ENCODE assay signal across 8 cellular contexts in genomic region chr1:161738627-161739287, GRCh38. TPM values are rescaled to one million over a fixed set of nuclear protein-coding genes. Genes with fewer than 3 reads are reported as not detected.
A peak's percentile ranks its signal among the peaks of the same experiment; 100 is the strongest.
DNase-seq lines count a peak whose midpoint lies in the region; ATAC-seq lines count a peak whose summit lies in the region.

No MANE protein-coding gene starts in this region.

- no peak overlapping the region for H3K4me3 ChIP-seq in skeletal muscle tissue (ENCODE audit: low read length in 3 of 3)

- peak overlapping the region; percentile 30 for H3K27ac Mint-ChIP-seq in activated T-helper 2 cell treated with anti-CD3 and anti-CD28 coated beads, Interferon-gamma antibody, Interleukin-2, Interleukin-4, amounts not matched to agents 10 μg/mL and 5 μg/mL and 100 μg/mL, durations not matched to agents 14 hours and 24 hours and 36 hours

- no peaks in the 10 kb centered on the region for H3K9me3 Mint-ChIP-seq in activated T-helper 2 cell treated with anti-CD3 and anti-CD28 coated beads, Interferon-gamma antibody, Interleukin-2, Interleukin-4, amounts not matched to agents 10 μg/mL and 5 μg/mL and 100 μg/mL, durations not matched to agents 14 hours and 24 hours and 36 hours

- no peak overlapping the region for H3K4me3 Mint-ChIP-seq in activated T-helper 2 cell treated with anti-CD3 and anti-CD28 coated beads, Interferon-gamma antibody, Interleukin-2, Interleukin-4, amounts not matched to agents 10 μg/mL and 5 μg/mL and 100 μg/mL, durations not matched to agents 14 hours and 24 hours and 36 hours (ENCODE audit: low read depth)

- H3K4me1 Mint-ChIP-seq in activated T-helper 2 cell treated with anti-CD3 and anti-CD28 coated beads, Interferon-gamma antibody, Interleukin-2, Interleukin-4, amounts not matched to agents 10 μg/mL and 5 μg/mL and 100 μg/mL, durations not matched to agents 14 hours and 24 hours and 36 hours (ENCODE audit: low read depth), result peaks cover 43% of the 10 kb centered on the region

- no peaks in the 10 kb centered on the region for H3K36me3 Mint-ChIP-seq in activated T-helper 2 cell treated with anti-CD3 and anti-CD28 coated beads, Interferon-gamma antibody, Interleukin-2, Interleukin-4, amounts not matched to agents 10 μg/mL and 5 μg/mL and 100 μg/mL, durations not matched to agents 14 hours and 24 hours and 36 hours (ENCODE audit: low read depth)

- H3K27me3 Mint-ChIP-seq in activated T-helper 2 cell treated with anti-CD3 and anti-CD28 coated beads, Interferon-gamma antibody, Interleukin-2, Interleukin-4, amounts not matched to agents 10 μg/mL and 5 μg/mL and 100 μg/mL, durations not matched to agents 14 hours and 24 hours and 36 hours (ENCODE audit: low read depth), result peaks cover 23% of the 10 kb centered on the region

- no peaks in the 10 kb centered on the region for H3K36me3 ChIP-seq in skeletal muscle tissue (ENCODE audit: control insufficient read depth in 3 of 3, insufficient read depth in 3 of 3, low read length in 3 of 3)

- H3K9me3 ChIP-seq in skeletal muscle tissue (ENCODE audit: control insufficient read depth in 3 of 3, low read length in 3 of 3), result no peaks in the 10 kb centered on the region

- peak overlapping the region in 1 of 3 donors; percentile 36 for H3K9ac ChIP-seq in skeletal muscle tissue (ENCODE audit: low read depth in 1 of 3, low read length in 3 of 3)

- peaks cover 0 to 3% (median 0%) of the 10 kb centered on the region in 3 donors for H3K27me3 ChIP-seq in skeletal muscle tissue (ENCODE audit: control insufficient read depth in 3 of 3, insufficient read depth in 3 of 3, low read length in 3 of 3)

- H3K27ac ChIP-seq in skeletal muscle tissue (ENCODE audit: low read depth, low read length), result peak overlapping the region; percentile 40

- intact Hi-C loops in activated T-helper 2 cell treated with anti-CD3 and anti-CD28 coated beads, Interferon-gamma antibody, Interleukin-2, Interleukin-4, amounts not matched to agents 10 μg/mL and 5 μg/mL and 100 μg/mL, durations not matched to agents 14 hours and 24 hours and 36 hours (cut with micrococcal nuclease), result no loop called here
- intact Hi-C loops in Right ventricle myocardium superior (cut with DNase I), result loop anchor here (10.0 kb wide), 1 partner anchor 254 kb away; no protein-coding TSS in a partner anchor

- peak; percentile 80 for DNase-seq in DMS53 (lab: John Stamatoyannopoulos, UW)
- peak; percentile 97 for DNase-seq in OCI-M1 (lab: John Stamatoyannopoulos, UW)
- DNase-seq in activated T-helper 2 cell treated with anti-CD3 and anti-CD28 coated beads, Interferon-gamma antibody, Interleukin-2, Interleukin-4, amounts not matched to agents 10 μg/mL and 5 μg/mL and 100 μg/mL, durations not matched to agents 14 hours and 24 hours and 36 hours (ENCODE audit: low spot score), result peak; percentile 50
- DNase-seq in Right ventricle myocardium superior, result peak; percentile 70
- no peak for DNase-seq in NCI-H187 (lab: John Stamatoyannopoulos, UW)

- peak; percentile 73 for ATAC-seq in GM19452 (IDR thresholded peaks at IDR 0.05; ENCODE audit: unreplicated experiment)
- ATAC-seq in HG03460 (IDR thresholded peaks at IDR 0.05; ENCODE audit: unreplicated experiment), result peak; percentile 78
- ATAC-seq in Right ventricle myocardium superior (ENCODE audit: poor library complexity), result peak; percentile 71

- no peaks in the 10 kb centered on the region for H3K4me1 ChIP-seq in skeletal muscle tissue (ENCODE audit: control insufficient read depth in 3 of 3, insufficient read depth in 3 of 3, low read length in 3 of 3)

RNA-seq across cellular contexts. Expression of gene DUSP12, which starts 10.8 kb away (rescaled TPM):
- 31.2 and 38.0 TPM in 2 replicates for total RNA-seq in activated T-helper 2 cell treated with anti-CD3 and anti-CD28 coated beads, Interferon-gamma antibody, Interleukin-2, Interleukin-4, amounts not matched to agents 10 μg/mL and 5 μg/mL and 100 μg/mL, durations not matched to agents 14 hours and 24 hours and 36 hours
- total RNA-seq in Right ventricle myocardium superior (6.9 TPM), skeletal muscle tissue (35.5 TPM)

RNA-seq across cellular contexts. Expression of gene FCRLB, which starts 17.4 kb away (rescaled TPM):
- 0.16 TPM in 1 of 2 replicates, not detected in the other for total RNA-seq in activated T-helper 2 cell treated with anti-CD3 and anti-CD28 coated beads, Interferon-gamma antibody, Interleukin-2, Interleukin-4, amounts not matched to agents 10 μg/mL and 5 μg/mL and 100 μg/mL, durations not matched to agents 14 hours and 24 hours and 36 hours
- total RNA-seq in Right ventricle myocardium superior (0.19 TPM), skeletal muscle tissue (1.0 TPM)

RNA-seq across cellular contexts. Expression of gene ATF6, which starts 27.4 kb away (rescaled TPM):
- 29.6 and 30.4 TPM in 2 replicates for total RNA-seq in activated T-helper 2 cell treated with anti-CD3 and anti-CD28 coated beads, Interferon-gamma antibody, Interleukin-2, Interleukin-4, amounts not matched to agents 10 μg/mL and 5 μg/mL and 100 μg/mL, durations not matched to agents 14 hours and 24 hours and 36 hours
- total RNA-seq in Right ventricle myocardium superior (12.2 TPM), skeletal muscle tissue (14.6 TPM)

RNA-seq across cellular contexts. Expression of gene FCRLA, which starts 31.7 kb away (rescaled TPM):
- total RNA-seq in activated T-helper 2 cell treated with anti-CD3 and anti-CD28 coated beads, Interferon-gamma antibody, Interleukin-2, Interleukin-4, amounts not matched to agents 10 μg/mL and 5 μg/mL and 100 μg/mL, durations not matched to agents 14 hours and 24 hours and 36 hours, result not detected in 2 replicates
- total RNA-seq in Right ventricle myocardium superior (not detected), skeletal muscle tissue (1.0 TPM)

Comparison
In these comparisons a context has a peak if more than half of its experiments do, and no peak if none do; other contexts are left out.
1. DNase-seq: peak in DMS53 (single experiment), OCI-M1 (single experiment), activated T-helper 2 cell treated with anti-CD3 and anti-CD28 coated beads, Interferon-gamma antibody, Interleukin-2, Interleukin-4, amounts not matched to agents 10 μg/mL and 5 μg/mL and 100 μg/mL, durations not matched to agents 14 hours and 24 hours and 36 hours (single experiment) and Right ventricle myocardium superior (single experiment); none in NCI-H187 (0 of 2).
2. Peak in every context shown above with its lines, with median percentiles within 50 percentile points of each other: ATAC-seq.